9 cellular contexts compared by ENCODE assay signal in the genomic region with DNA sequence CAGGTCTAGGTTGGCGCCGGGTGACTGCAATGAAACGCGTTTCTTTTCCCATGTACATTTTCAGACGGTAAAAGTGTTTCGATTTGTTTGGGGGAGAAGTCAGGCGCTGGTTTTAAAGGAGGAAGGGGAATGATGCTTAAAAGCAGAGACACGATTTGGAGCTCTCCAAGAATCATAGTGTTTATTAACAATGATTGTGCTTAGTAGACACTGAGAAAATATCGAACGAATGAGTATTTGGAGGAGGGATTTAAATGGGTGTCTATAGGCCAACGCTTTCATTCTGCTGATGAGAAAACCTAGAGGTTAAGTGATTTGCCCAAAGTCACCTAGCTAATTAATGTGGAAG. TPM values are rescaled to one million over a fixed set of nuclear protein-coding genes. Genes with fewer than 3 reads are reported as not detected.
A peak's percentile ranks its signal among the peaks of the same experiment; 100 is the strongest.
DNase-seq lines count a peak whose midpoint lies in the region; ATAC-seq, FAIRE-seq and TF ChIP-seq lines count a peak whose summit lies in the region.
"Had no signal": no experiment of that assay in that cellular context is flagged by ENCODE, and none has a peak within 500 bp of the region (broad histone marks: within the 10 kb centered on the region; RNA-seq: fewer than 3 reads in every experiment).

No MANE protein-coding gene starts in this region.

- peak overlapping the region; percentile 91 to 98 (median 92) for H3K27ac ChIP-seq in upper lobe of left lung
- H3K27ac ChIP-seq: HL-60 had no signal

- DNase-seq in activated naive CD4-positive, alpha-beta T cell (lab: John Stamatoyannopoulos, UW): no peak
- peak; percentile 10 for DNase-seq in bronchial epithelial cell (ENCODE audit: low read depth)
- DNase-seq in memory B cell (ENCODE audit: low spot score in 2 of 2): no peak
- DNase-seq in upper lobe of left lung: no peak
- no peak for DNase-seq in NCI-H2171 treated with DMSO at 0.1 percent for 48 hours (lab: John Stamatoyannopoulos, UW)

- no peak for TF ChIP-seq EP300 in upper lobe of left lung (IDR thresholded peaks at IDR 0.05)

- peaks cover 8% of the 10 kb centered on the region for H3K9me3 Mint-ChIP-seq in activated naive CD4-positive, alpha-beta T cell treated with anti-CD3 and anti-CD28 coated beads, Interleukin-2, amount 50 U/mL, for 24 hours
- H3K9me3 Mint-ChIP-seq in memory B cell: peaks cover 1% of the 10 kb centered on the region

- H3K36me3 Mint-ChIP-seq in activated naive CD4-positive, alpha-beta T cell treated with anti-CD3 and anti-CD28 coated beads, Interleukin-2, amount 50 U/mL, for 24 hours: peaks cover 4% of the 10 kb centered on the region
- peaks cover 3% of the 10 kb centered on the region for H3K36me3 Mint-ChIP-seq in memory B cell

- ATAC-seq in memory B cell (ENCODE audit: low read depth) (peak; percentile 1), upper lobe of left lung (ENCODE audit: low FRiP score in 2 of 2) (no peak), GM19467 (IDR thresholded peaks at IDR 0.05; ENCODE audit: unreplicated experiment) (no peak), GM18498 (IDR thresholded peaks at IDR 0.05; ENCODE audit: unreplicated experiment) (no peak)

- peaks cover 32% of the 10 kb centered on the region for H3K4me1 Mint-ChIP-seq in activated naive CD4-positive, alpha-beta T cell treated with anti-CD3 and anti-CD28 coated beads, Interleukin-2, amount 50 U/mL, for 24 hours
- H3K4me1 Mint-ChIP-seq in memory B cell: peaks cover 20% of the 10 kb centered on the region

- H3K4me3 Mint-ChIP-seq in activated naive CD4-positive, alpha-beta T cell treated with anti-CD3 and anti-CD28 coated beads, Interleukin-2, amount 50 U/mL, for 24 hours: peak overlapping the region; percentile 65
- H3K4me3 Mint-ChIP-seq in memory B cell: peak overlapping the region; percentile 79

- no peak for FAIRE-seq in bronchial epithelial cell (lab: Jason Lieb, UNC)

- H3K4me3 ChIP-seq in bronchial epithelial cell (ENCODE audit: low read depth, low read length) (peak overlapping the region; percentile 73), upper lobe of left lung (peak overlapping the region in 3 of 4 donors; percentile 53 to 63 (median 59))

- no peaks in the 10 kb centered on the region for H3K9me3 ChIP-seq in upper lobe of left lung

- H3K36me3 ChIP-seq in bronchial epithelial cell (ENCODE audit: control insufficient read depth, insufficient read depth, low read length) (no peaks in the 10 kb centered on the region), upper lobe of left lung (no peaks in the 10 kb centered on the region)

- no peaks in the 10 kb centered on the region for H3K27me3 Mint-ChIP-seq in activated naive CD4-positive, alpha-beta T cell treated with anti-CD3 and anti-CD28 coated beads, Interleukin-2, amount 50 U/mL, for 24 hours
- peaks cover 3% of the 10 kb centered on the region for H3K27me3 Mint-ChIP-seq in memory B cell

- H3K4me1 ChIP-seq in upper lobe of left lung: peaks cover 13 to 30% (median 16%) of the 10 kb centered on the region in 4 donors

- TF ChIP-seq POLR2A in upper lobe of left lung (IDR thresholded peaks at IDR 0.05): no peak

- no peak overlapping the region for H3K27ac Mint-ChIP-seq in activated naive CD4-positive, alpha-beta T cell treated with anti-CD3 and anti-CD28 coated beads, Interleukin-2, amount 50 U/mL, for 24 hours
- peak overlapping the region; percentile 58 for H3K27ac Mint-ChIP-seq in memory B cell

- H3K27me3 ChIP-seq in bronchial epithelial cell (ENCODE audit: control insufficient read depth, insufficient read depth, low read length): no peaks in the 10 kb centered on the region
- H3K27me3 ChIP-seq in upper lobe of left lung: no peaks in the 10 kb centered on the region

- TF ChIP-seq CTCF in bronchial epithelial cell (IDR thresholded peaks at IDR 0.05; ENCODE audit: insufficient read depth, low read length, severe bottlenecking) (no peak), upper lobe of left lung (IDR thresholded peaks at IDR 0.05) (no peak)

- WGBS in upper lobe of left lung, 2 donors: 16 to 23% methylated on average over 11 of the region's 11 CpGs

RNA-seq across cellular contexts. Expression of a gene that starts 36.9 kb away (rescaled TPM):
- total RNA-seq in bronchial epithelial cell (55.8 and 63.0 TPM in 2 replicates), upper lobe of left lung (100 to 1,000 TPM; 156 to 191 (median 167) TPM)
